ENCODE assay signal across 15 cellular contexts in genomic region chr9:130940023-130940549, GRCh38. TPM values are rescaled to one million over a fixed set of nuclear protein-coding genes. Genes with fewer than 3 reads are reported as not detected.
DNase-seq lines count a peak whose midpoint lies in the region; ATAC-seq and TF ChIP-seq lines count a peak whose summit lies in the region.
"Had no signal": no experiment of that assay in that cellular context is flagged by ENCODE, and none has a peak within 500 bp of the region (broad histone marks: within the 10 kb centered on the region; RNA-seq: fewer than 3 reads in every experiment).

No MANE protein-coding gene starts in this region.

- no peak for DNase-seq in cardiac muscle cell (ENCODE audit: low read depth in 1 of 2, low spot score in 1 of 2)
- DNase-seq in heart left ventricle, result no peak
- DNase-seq in WERI-Rb-1, result no peak
- no peak for DNase-seq in upper lobe of left lung
- DNase-seq in hepatic stellate cell (ENCODE audit: low spot score), result no peak
- DNase-seq in KG1 (lab: John Stamatoyannopoulos, UW), result no peak
- DNase-seq: activated CD4-positive, CD25-positive, alpha-beta regulatory T cell treated with anti-CD3 and anti-CD28 coated beads, Interleukin-2, amount 50 U/mL, for 72 hours; activated effector memory CD4-positive, alpha-beta T cell treated with anti-CD3 and anti-CD28 coated beads, Interleukin-2, amount 50 U/mL, for 16 hours; natural killer cell; NCI-H1048 had no signal

- no peaks in the 10 kb centered on the region for H3K36me3 ChIP-seq in cardiac muscle cell
- no peaks in the 10 kb centered on the region for H3K36me3 ChIP-seq in heart left ventricle
- H3K36me3 ChIP-seq in WERI-Rb-1, result no peaks in the 10 kb centered on the region; the same call in 1 of the 2 replicates
- no peaks in the 10 kb centered on the region for H3K36me3 ChIP-seq in upper lobe of left lung

- no peak for TF ChIP-seq CTCF in cardiac muscle cell (IDR thresholded peaks at IDR 0.05; ENCODE audit: low read depth, low read length)
- no peak for TF ChIP-seq CTCF in heart left ventricle (IDR thresholded peaks at IDR 0.05)
- TF ChIP-seq CTCF in WERI-Rb-1 (IDR thresholded peaks at IDR 0.05; ENCODE audit: low read depth, low read length), result no peak
- no peak for TF ChIP-seq CTCF in upper lobe of left lung (IDR thresholded peaks at IDR 0.05)

- 3 to 11% (median 5%) methylated on average over 11 to 32 of the region's 32 CpGs for WGBS in heart left ventricle, 4 donors
- 4 to 5% methylated on average over 12 of the region's 32 CpGs for WGBS in upper lobe of left lung, 2 donors

- no peak for ATAC-seq in heart left ventricle
- no peak for ATAC-seq in upper lobe of left lung (ENCODE audit: low FRiP score in 2 of 2)
- no peak for ATAC-seq in GM21825 (IDR thresholded peaks at IDR 0.05; ENCODE audit: unreplicated experiment)

- H3K27me3 ChIP-seq in cardiac muscle cell (peaks cover 58% of the 10 kb centered on the region), heart left ventricle (peaks cover 42 to 80% (median 60%) of the 10 kb centered on the region in 9 donors), WERI-Rb-1 (ENCODE audit: insufficient read depth, low read depth, severe bottlenecking) (peaks cover 67% of the 10 kb centered on the region), upper lobe of left lung (peaks cover 2 to 38% (median 21%) of the 10 kb centered on the region in 4 donors)

- intact Hi-C loops in heart left ventricle (cut with DNase I), result loop anchor here (2.0 to 10.0 kb wide), 12 partner anchors 57 to 239 kb away; no protein-coding TSS in a partner anchor

- peak overlapping the region; percentile 55 for H3K4me3 ChIP-seq in cardiac muscle cell
- peak overlapping the region in 3 of 12 donors; percentile 12 to 58 (median 51) for H3K4me3 ChIP-seq in heart left ventricle
- peak overlapping the region; percentile 14; the same call in 1 of the 2 replicates for H3K4me3 ChIP-seq in WERI-Rb-1 (ENCODE audit: low read depth, low read length)
- H3K4me3 ChIP-seq in iPS-18c (ENCODE audit: insufficient read depth, low read depth, low read length), result peak overlapping the region; percentile 20; the same call in 1 of the 2 replicates
- peak overlapping the region in 3 of 4 donors; percentile 47 to 56 (median 53) for H3K4me3 ChIP-seq in upper lobe of left lung

- no peak for TF ChIP-seq EP300 in upper lobe of left lung (IDR thresholded peaks at IDR 0.05)

- H3K4me1 ChIP-seq in cardiac muscle cell (ENCODE audit: low read depth) (no peaks in the 10 kb centered on the region), heart left ventricle (peaks cover 0 to 34% (median 16%) of the 10 kb centered on the region in 12 donors), upper lobe of left lung (peaks cover 22 to 49% (median 28%) of the 10 kb centered on the region in 4 donors)

- TF ChIP-seq POLR2A in heart left ventricle (IDR thresholded peaks at IDR 0.05), result no peak
- no peak for TF ChIP-seq POLR2A in upper lobe of left lung (IDR thresholded peaks at IDR 0.05)

- no peak overlapping the region for H3K27ac ChIP-seq in cardiac muscle cell
- H3K27ac ChIP-seq in heart left ventricle, result no peak overlapping the region
- no peak overlapping the region for H3K27ac ChIP-seq in WERI-Rb-1
- H3K27ac ChIP-seq in upper lobe of left lung, result no peak overlapping the region
- H3K27ac ChIP-seq: C4-2B, SK-N-MC had no signal

- H3K9me3 ChIP-seq in cardiac muscle cell (ENCODE audit: low read depth), result no peaks in the 10 kb centered on the region
- no peaks in the 10 kb centered on the region for H3K9me3 ChIP-seq in heart left ventricle
- no peaks in the 10 kb centered on the region for H3K9me3 ChIP-seq in WERI-Rb-1 (ENCODE audit: severe bottlenecking)
- H3K9me3 ChIP-seq in iPS-18c (ENCODE audit: control insufficient read depth, insufficient read depth, low read length), result no peaks in the 10 kb centered on the region
- H3K9me3 ChIP-seq in upper lobe of left lung, result no peaks in the 10 kb centered on the region

RNA-seq across cellular contexts. Expression of gene FIBCD1, which starts 1.0 kb away (rescaled TPM):
- 0.39 and 4.0 TPM in 2 replicates for total RNA-seq in cardiac muscle cell
- polyA plus RNA-seq in cardiac muscle cell, result 0.24 and 0.43 TPM in 2 replicates
- total RNA-seq in heart left ventricle, result 1 to 10 TPM in 4 of 9 donors, under 1 TPM in 3, not detected in 2; 0.24 to 2.3 (median 1.1) TPM
- 1 to 10 TPM; 2.9 to 3.9 TPM for polyA plus RNA-seq in heart left ventricle
- 10 to 100 TPM in 2 of 6 donors, 1 to 10 TPM in 3, under 1 TPM in 1; 0.30 to 15.8 (median 4.1) TPM for total RNA-seq in upper lobe of left lung
- total RNA-seq: natural killer cell had no signal

RNA-seq across cellular contexts. Expression of gene QRFP, which starts 43.5 kb away (rescaled TPM):
- not detected in 2 replicates for total RNA-seq in cardiac muscle cell
- 0.45 TPM in 1 of 2 replicates, not detected in the other for polyA plus RNA-seq in cardiac muscle cell
- total RNA-seq in heart left ventricle, result not detected
- polyA plus RNA-seq in heart left ventricle, result not detected
- not detected for total RNA-seq in upper lobe of left lung
- total RNA-seq: natural killer cell had no signal
- polyA plus RNA-seq: keratinocyte had no signal
